ENCODE assay signal across 8 cellular contexts in genomic region chr20:12012241-12013222, GRCh38.
DNase-seq lines count a peak whose midpoint lies in the region; ATAC-seq and TF ChIP-seq lines count a peak whose summit lies in the region.

No MANE protein-coding gene starts in this region.

- dilution Hi-C loops in mammary epithelial cell (cut with HindIII; ENCODE audit: low sequenced_read_pairs): no loop called here

- H3K4me3 Mint-ChIP-seq in type B pancreatic cell: no peak overlapping the region

- no peaks in the 10 kb centered on the region for H3K9me3 Mint-ChIP-seq in type B pancreatic cell

- H4K20me1 ChIP-seq in mammary epithelial cell (ENCODE audit: insufficient read depth, low read length): no peaks in the 10 kb centered on the region

- H3K27ac Mint-ChIP-seq in type B pancreatic cell: no peak overlapping the region

- H3K36me3 Mint-ChIP-seq in type B pancreatic cell: no peaks in the 10 kb centered on the region

- H3K4me3 ChIP-seq in A673 (ENCODE audit: low read depth, low read length, poor library complexity, severe bottlenecking) (no peak overlapping the region), NT2/D1 (ENCODE audit: insufficient read length, low read depth) (no peak overlapping the region), mammary epithelial cell (replicated peaks in 1 of 3; ENCODE audit: insufficient read depth in 1 of 3, low read depth in 2 of 3, low read length in 3 of 3) (no peak overlapping the region), left lung (no peak overlapping the region)

- no peaks in the 10 kb centered on the region for H3K4me1 Mint-ChIP-seq in type B pancreatic cell (ENCODE audit: unreplicated experiment)

- H3K9ac ChIP-seq in NT2/D1 (ENCODE audit: insufficient read length, low read depth) (no peak overlapping the region), mammary epithelial cell (ENCODE audit: insufficient read depth, low read length) (no peak overlapping the region)

- H3K27me3 ChIP-seq in A673 (replicated peaks; ENCODE audit: insufficient read depth, low read depth, low read length, poor library complexity): no peaks in the 10 kb centered on the region
- no peaks in the 10 kb centered on the region for H3K27me3 ChIP-seq in NT2/D1 (ENCODE audit: insufficient read depth, insufficient read length)
- no peaks in the 10 kb centered on the region for H3K27me3 ChIP-seq in mammary epithelial cell (ENCODE audit: insufficient read depth, low read length)
- no peaks in the 10 kb centered on the region for H3K27me3 ChIP-seq in left lung

- CTCF ChIA-PET in A673 (lab: Charles Lee): interaction anchor here (0.5 to 1.3 kb wide), 5 partner anchors 11 to 345 kb away, joined by 3 to 10 read pairs (median 4); no protein-coding TSS in a partner anchor
- CTCF ChIA-PET in mammary epithelial cell (lab: Charles Lee; ENCODE audit: low non-redundant PET): interaction anchor here (0.5 to 0.7 kb wide), 5 partner anchors 189 to 956 kb away, joined by 3 to 6 read pairs (median 5); no protein-coding TSS in a partner anchor

- intact Hi-C loops in A673 (cut with micrococcal nuclease; ENCODE audit: unreplicated experiment) (loop anchor here (5.0 kb wide), 1 partner anchor 195 kb away; no protein-coding TSS in a partner anchor), mammary epithelial cell (cut with micrococcal nuclease) (loop anchor here (1.0 to 5.0 kb wide), 3 partner anchors 196 to 345 kb away; no protein-coding TSS in a partner anchor), left lung (cut with DNase I) (no loop called here)

- H3K4me1 ChIP-seq in A673 (ENCODE audit: insufficient read depth, low read length, poor library complexity, severe bottlenecking): no peaks in the 10 kb centered on the region
- no peaks in the 10 kb centered on the region for H3K4me1 ChIP-seq in NT2/D1 (ENCODE audit: insufficient read depth, insufficient read length)
- no peaks in the 10 kb centered on the region for H3K4me1 ChIP-seq in mammary epithelial cell (ENCODE audit: insufficient read depth, low read length)
- H3K4me1 ChIP-seq in left lung: no peaks in the 10 kb centered on the region

- DNase-seq in A673 (ENCODE audit: low spot score) (peak; percentile 72), GF-D8 (lab: John Stamatoyannopoulos, UW) (peak; percentile 67), NT2/D1 (ENCODE audit: low read depth, low spot score) (peak; percentile 40), mammary epithelial cell (peak; percentile 51), left lung (no peak), type B pancreatic cell (ENCODE audit: extremely low spot score, unreplicated experiment) (no peak), occipital lobe (lab: John Stamatoyannopoulos, UW) (no peak)

- H3K27ac ChIP-seq in A673 (ENCODE audit: low read depth, low read length, poor library complexity, severe bottlenecking) (no peak overlapping the region), mammary epithelial cell (ENCODE audit: insufficient read depth, low read depth, low read length) (no peak overlapping the region), left lung (no peak overlapping the region)

- no peak overlapping the region for H2AFZ ChIP-seq in mammary epithelial cell (ENCODE audit: low read depth, low read length)

- no peaks in the 10 kb centered on the region for H3K9me3 ChIP-seq in A673 (ENCODE audit: low read depth, low read length, poor library complexity, severe bottlenecking)
- H3K9me3 ChIP-seq in NT2/D1 (ENCODE audit: insufficient read depth, low read length): no peaks in the 10 kb centered on the region
- H3K9me3 ChIP-seq in mammary epithelial cell (replicated peaks; ENCODE audit: insufficient read depth, low read length): no peaks in the 10 kb centered on the region
- no peaks in the 10 kb centered on the region for H3K9me3 ChIP-seq in left lung

- H3K27me3 Mint-ChIP-seq in type B pancreatic cell: peaks cover 3% of the 10 kb centered on the region

- in situ Hi-C loops in mammary epithelial cell (cut with MboI; ENCODE audit: low sequenced_read_pairs in 2 of 2): no loop called here

- BruUV-seq in A673 (replicated peaks; lab: Mats Ljungman, UMichigan) (no TSS peak), mammary epithelial cell (replicated peaks; lab: Mats Ljungman, UMichigan) (no TSS peak)

- ATAC-seq in HG02943 (IDR thresholded peaks at IDR 0.05; ENCODE audit: low read depth, unreplicated experiment) (peak; percentile 72), left lung (peak; percentile 95)

- POLR2A ChIA-PET in A673 (lab: Charles Lee; ENCODE audit: low non-redundant PET): no interaction called here

- TF ChIP-seq CTCF in A673 (conservative IDR thresholded peaks at IDR 0.05; ENCODE audit: low read depth, low read length) (peak; percentile 95), mammary epithelial cell (conservative IDR thresholded peaks at IDR 0.05 in 1 of 2, IDR thresholded peaks at IDR 0.05 in 1 of 2; ENCODE audit: extremely low read depth in 1 of 2, insufficient read depth in 1 of 2, low read depth in 1 of 2, low read length in 2 of 2) (peak; percentile 99 to 100), left lung (IDR thresholded peaks at IDR 0.05) (peak; percentile 79 to 83), type B pancreatic cell (conservative IDR thresholded peaks at IDR 0.05) (peak; percentile 77)

- WGBS in mammary epithelial cell (ENCODE audit: low coverage, missing lambda C conversion rate): 76% methylated on average over 9 of the region's 9 CpGs

- H3K79me2 ChIP-seq in mammary epithelial cell (ENCODE audit: insufficient read depth, low read length): no peaks in the 10 kb centered on the region

- H3K36me3 ChIP-seq in A673 (ENCODE audit: insufficient read depth, low read length, poor library complexity, severe bottlenecking) (no peaks in the 10 kb centered on the region), NT2/D1 (ENCODE audit: insufficient read depth, insufficient read length, low read length) (no peaks in the 10 kb centered on the region), mammary epithelial cell (ENCODE audit: insufficient read depth, low read length) (no peaks in the 10 kb centered on the region), left lung (no peaks in the 10 kb centered on the region)

- H3K4me2 ChIP-seq in mammary epithelial cell (ENCODE audit: insufficient read depth, low read depth, low read length): peak overlapping the region; percentile 13

Comparison
In these comparisons a context has a peak if more than half of its experiments do, and no peak if none do; other contexts are left out.
1. DNase-seq: peak in A673 (single experiment), GF-D8 (single experiment), NT2/D1 (single experiment) and mammary epithelial cell (single experiment); none in left lung (0 of 2), type B pancreatic cell (single experiment) and occipital lobe (single experiment).
2. intact Hi-C loops: an anchor here in A673 (5.0 kb wide) and mammary epithelial cell (1.0 to 5.0 kb wide); none called in left lung.
3. Peak in every context shown above with its lines, with median percentiles within 50 percentile points of each other: CTCF ChIP-seq.